31 cellular contexts compared by ENCODE assay signal in the genomic region with DNA sequence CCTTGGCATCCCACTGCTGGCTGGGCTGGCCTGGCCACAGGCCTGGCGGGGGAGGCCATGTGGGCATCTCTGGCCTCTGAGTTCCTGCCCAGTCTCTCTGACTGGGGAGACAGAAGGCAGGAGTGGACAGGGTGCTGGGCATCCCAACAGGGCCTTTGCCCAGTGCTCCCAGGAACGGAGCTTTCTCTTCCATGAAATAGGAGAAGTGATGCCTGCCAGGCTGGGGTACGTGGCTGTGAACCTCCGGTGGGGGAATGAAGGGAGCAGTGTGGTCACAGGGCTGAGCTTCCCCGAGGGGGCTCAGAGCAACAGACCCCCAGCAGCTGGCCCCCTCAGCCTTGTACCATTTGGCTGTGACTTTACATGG. TPM values are rescaled to one million over a fixed set of nuclear protein-coding genes. Genes with fewer than 3 reads are reported as not detected.
DNase-seq lines count a peak whose midpoint lies in the region; ATAC-seq and TF ChIP-seq lines count a peak whose summit lies in the region.
"Had no signal": no experiment of that assay in that cellular context is flagged by ENCODE, and none has a peak within 500 bp of the region (broad histone marks: within the 10 kb centered on the region; RNA-seq: fewer than 3 reads in every experiment).

No MANE protein-coding gene starts in this region.

- H3K27ac Mint-ChIP-seq in activated CD4-positive, alpha-beta memory T cell treated with anti-CD3 and anti-CD28 coated beads, Interleukin-2, amount 10 ng/mL, durations not matched to agents 7 days and 5 days: no peak overlapping the region
- no peak overlapping the region for H3K27ac Mint-ChIP-seq in activated CD4-positive, alpha-beta memory T cell treated with anti-CD3 and anti-CD28 coated beads for 36 hours
- H3K27ac Mint-ChIP-seq: activated naive CD8-positive, alpha-beta T cell treated with anti-CD3 and anti-CD28 coated beads, Interleukin-2, amount 10 ng/mL, durations not matched to agents 7 days and 5 days; activated T-helper 17 cell treated with anti-CD3 and anti-CD28 coated beads, Interleukin-2, amount 50 U/mL, for 72 hours; effector memory CD8-positive, alpha-beta T cell; memory B cell; stimulated activated naive CD8-positive, alpha-beta T cell treated with anti-CD3 and anti-CD28 coated beads, Interleukin-15, amount 100 ng/mL, for 72 hours had no signal

- no peak for TF ChIP-seq EP300 in stomach (IDR thresholded peaks at IDR 0.05)

- H3K9me3 Mint-ChIP-seq in activated CD4-positive, alpha-beta memory T cell treated with anti-CD3 and anti-CD28 coated beads, Interleukin-2, amount 10 ng/mL, durations not matched to agents 7 days and 5 days: no peaks in the 10 kb centered on the region
- H3K9me3 Mint-ChIP-seq in activated CD4-positive, alpha-beta memory T cell treated with anti-CD3 and anti-CD28 coated beads for 36 hours: no peaks in the 10 kb centered on the region
- H3K9me3 Mint-ChIP-seq: activated naive CD8-positive, alpha-beta T cell treated with anti-CD3 and anti-CD28 coated beads, Interleukin-2, amount 10 ng/mL, durations not matched to agents 7 days and 5 days; activated T-helper 17 cell treated with anti-CD3 and anti-CD28 coated beads, Interleukin-2, amount 50 U/mL, for 72 hours; effector memory CD8-positive, alpha-beta T cell; neural crest cell; stimulated activated naive CD8-positive, alpha-beta T cell treated with anti-CD3 and anti-CD28 coated beads, Interleukin-15, amount 100 ng/mL, for 72 hours had no signal

- no peaks in the 10 kb centered on the region for H4K20me1 ChIP-seq in hepatocyte (ENCODE audit: insufficient read depth, poor library complexity, severe bottlenecking)
- no peaks in the 10 kb centered on the region for H4K20me1 ChIP-seq in PC-9 (ENCODE audit: insufficient read depth)

- H3K4me2 ChIP-seq in hepatocyte (no peak overlapping the region), PC-9 (no peak overlapping the region)

- H3K4me1 Mint-ChIP-seq in activated CD4-positive, alpha-beta memory T cell treated with anti-CD3 and anti-CD28 coated beads, Interleukin-2, amount 10 ng/mL, durations not matched to agents 7 days and 5 days: no peaks in the 10 kb centered on the region
- no peaks in the 10 kb centered on the region for H3K4me1 Mint-ChIP-seq in activated CD4-positive, alpha-beta memory T cell treated with anti-CD3 and anti-CD28 coated beads for 36 hours (ENCODE audit: low read depth)
- H3K4me1 Mint-ChIP-seq: activated naive CD8-positive, alpha-beta T cell treated with anti-CD3 and anti-CD28 coated beads, Interleukin-2, amount 10 ng/mL, durations not matched to agents 7 days and 5 days; activated T-helper 17 cell treated with anti-CD3 and anti-CD28 coated beads, Interleukin-2, amount 50 U/mL, for 72 hours; memory B cell; neural crest cell; stimulated activated naive CD8-positive, alpha-beta T cell treated with anti-CD3 and anti-CD28 coated beads, Interleukin-15, amount 100 ng/mL, for 72 hours had no signal

- no peak overlapping the region for H2AFZ ChIP-seq in hepatocyte
- no peak overlapping the region for H2AFZ ChIP-seq in PC-9

- POLR2A ChIA-PET in activated CD4-positive, alpha-beta memory T cell treated with anti-CD3 and anti-CD28 coated beads, Interleukin-2, amount 10 ng/mL, durations not matched to agents 7 days and 5 days (lab: Charles Lee): no interaction called here
- POLR2A ChIA-PET in activated CD4-positive, alpha-beta memory T cell treated with anti-CD3 and anti-CD28 coated beads for 36 hours (lab: Charles Lee): no interaction called here
- POLR2A ChIA-PET in PC-9 (lab: Charles Lee; ENCODE audit: unreplicated experiment): no interaction called here

- no TSS peak for BruUV-seq in PC-9 (replicated peaks; lab: Mats Ljungman, UMichigan)

- CTCF ChIA-PET in activated CD4-positive, alpha-beta memory T cell treated with anti-CD3 and anti-CD28 coated beads, Interleukin-2, amount 10 ng/mL, durations not matched to agents 7 days and 5 days (lab: Charles Lee): no interaction called here
- CTCF ChIA-PET in activated CD4-positive, alpha-beta memory T cell treated with anti-CD3 and anti-CD28 coated beads for 36 hours (lab: Charles Lee): no interaction called here
- CTCF ChIA-PET in PC-9 (lab: Charles Lee): no interaction called here

- H3K9me3 ChIP-seq in hepatocyte (ENCODE audit: low read depth) (no peaks in the 10 kb centered on the region), stomach (no peaks in the 10 kb centered on the region), PC-9 (ENCODE audit: insufficient read depth, low read depth) (no peaks in the 10 kb centered on the region)
- H3K9me3 ChIP-seq: ascending aorta, SJSA1, tibial artery had no signal

- intact Hi-C loops in activated CD4-positive, alpha-beta memory T cell treated with anti-CD3 and anti-CD28 coated beads for 36 hours (cut with micrococcal nuclease): loop anchor here (10.0 kb wide), 1 partner anchor 307 kb away; no protein-coding TSS in a partner anchor
- intact Hi-C loops in stomach (cut with DNase I; ENCODE audit: low total_unique reads) (loop anchor here (10.0 kb wide), 1 partner anchor 307 kb away; no protein-coding TSS in a partner anchor), PC-9 (cut with micrococcal nuclease; ENCODE audit: unreplicated experiment) (no loop called here)

- no peak for TF ChIP-seq CTCF in hepatocyte (IDR thresholded peaks at IDR 0.05; ENCODE audit: poor library complexity)
- no peak for TF ChIP-seq CTCF in stomach (IDR thresholded peaks at IDR 0.05)
- no peak for TF ChIP-seq CTCF in PC-9 (conservative IDR thresholded peaks at IDR 0.05)

- H3K9me2 ChIP-seq in hepatocyte (replicated peaks; ENCODE audit: insufficient read depth): no peaks in the 10 kb centered on the region
- H3K9me2 ChIP-seq in PC-9 (ENCODE audit: insufficient read depth): no peaks in the 10 kb centered on the region

- no peaks in the 10 kb centered on the region for H3K27me3 ChIP-seq in hepatocyte
- H3K27me3 ChIP-seq in stomach: peaks cover 0 to 78% (median 6%) of the 10 kb centered on the region in 3 donors
- H3K27me3 ChIP-seq in PC-9 (ENCODE audit: insufficient read depth, low read depth): peaks cover 82% of the 10 kb centered on the region
- H3K27me3 ChIP-seq: ascending aorta, SJSA1 had no signal

- TF ChIP-seq POLR2A in stomach (IDR thresholded peaks at IDR 0.05): no peak

- no peak overlapping the region for H3K27ac ChIP-seq in hepatocyte
- H3K27ac ChIP-seq in stomach: no peak overlapping the region
- H3K27ac ChIP-seq in PC-9: no peak overlapping the region
- H3K27ac ChIP-seq: ascending aorta, SJSA1, tibial artery had no signal

- DNase-seq in activated CD4-positive, alpha-beta memory T cell treated with anti-CD3 and anti-CD28 coated beads, Interleukin-2, amount 10 ng/mL, durations not matched to agents 7 days and 5 days: peak; percentile 11
- no peak for DNase-seq in activated CD4-positive, alpha-beta memory T cell treated with anti-CD3 and anti-CD28 coated beads for 36 hours
- DNase-seq in AG08396 (ENCODE audit: low spot score): peak; percentile 11
- DNase-seq in hepatocyte (ENCODE audit: low spot score): peak; percentile 2
- peak; percentile 16 for DNase-seq in stomach
- no peak for DNase-seq in NCI-H1417 treated with DMSO at 0.1 percent for 48 hours (lab: John Stamatoyannopoulos, UW)
- no peak for DNase-seq in PC-9
- DNase-seq: activated CD4-positive, alpha-beta T cell treated with anti-CD3 and anti-CD28 coated beads, Interleukin-2, amount 50 U/mL, for 1 hour; Calu3; cortex of kidney; DMS79 treated with DMSO at 0.1 percent for 48 hours; effector memory CD8-positive, alpha-beta T cell; GDM1; NCI-H1694; NCI-H446 treated with DMSO at 0.1 percent for 48 hours; NCI-H82; right cardiac atrium; T-helper 9 cell had no signal

- H3K79me2 ChIP-seq in hepatocyte (no peaks in the 10 kb centered on the region), PC-9 (ENCODE audit: low read depth) (no peaks in the 10 kb centered on the region)

- H3F3A ChIP-seq in PC-9 (ENCODE audit: insufficient read depth, low read depth): no peaks in the 10 kb centered on the region

- H3K36me3 ChIP-seq in hepatocyte (replicated peaks; ENCODE audit: insufficient read depth, low read depth) (no peaks in the 10 kb centered on the region), stomach (no peaks in the 10 kb centered on the region), PC-9 (ENCODE audit: low read depth) (no peaks in the 10 kb centered on the region)
- H3K36me3 ChIP-seq: ascending aorta, SJSA1, tibial artery had no signal

- no peak for ATAC-seq in GM18498 (IDR thresholded peaks at IDR 0.05; ENCODE audit: unreplicated experiment)
- ATAC-seq: activated T-helper 17 cell treated with anti-CD3 and anti-CD28 coated beads, Interleukin-2, amount 50 U/mL, for 72 hours; effector memory CD8-positive, alpha-beta T cell; left lobe of liver; right cardiac atrium; stimulated activated naive CD8-positive, alpha-beta T cell treated with anti-CD3 and anti-CD28 coated beads, Interleukin-15, amount 100 ng/mL, for 72 hours had no signal

- WGBS in hepatocyte (ENCODE audit: low lambda C conversion rate, missing lambda C conversion rate): 88% methylated on average over 5 of the region's 5 CpGs
- 72 to 84% (median 81%) methylated on average over 4 to 5 of the region's 5 CpGs for WGBS in stomach, 5 donors

- no peaks in the 10 kb centered on the region for H3K4me1 ChIP-seq in hepatocyte (ENCODE audit: insufficient read depth)
- no peaks in the 10 kb centered on the region for H3K4me1 ChIP-seq in stomach
- no peaks in the 10 kb centered on the region for H3K4me1 ChIP-seq in PC-9 (replicated peaks; ENCODE audit: insufficient read depth)
- H3K4me1 ChIP-seq: ascending aorta, SJSA1, tibial artery had no signal

- no peaks in the 10 kb centered on the region for H3K36me3 Mint-ChIP-seq in activated CD4-positive, alpha-beta memory T cell treated with anti-CD3 and anti-CD28 coated beads, Interleukin-2, amount 10 ng/mL, durations not matched to agents 7 days and 5 days (ENCODE audit: low read depth)
- no peaks in the 10 kb centered on the region for H3K36me3 Mint-ChIP-seq in activated CD4-positive, alpha-beta memory T cell treated with anti-CD3 and anti-CD28 coated beads for 36 hours
- H3K36me3 Mint-ChIP-seq: activated naive CD8-positive, alpha-beta T cell treated with anti-CD3 and anti-CD28 coated beads, Interleukin-2, amount 10 ng/mL, durations not matched to agents 7 days and 5 days; memory B cell had no signal

- H3K27me3 Mint-ChIP-seq in activated CD4-positive, alpha-beta memory T cell treated with anti-CD3 and anti-CD28 coated beads, Interleukin-2, amount 10 ng/mL, durations not matched to agents 7 days and 5 days: no peaks in the 10 kb centered on the region
- no peaks in the 10 kb centered on the region for H3K27me3 Mint-ChIP-seq in activated CD4-positive, alpha-beta memory T cell treated with anti-CD3 and anti-CD28 coated beads for 36 hours
- H3K27me3 Mint-ChIP-seq: activated naive CD8-positive, alpha-beta T cell treated with anti-CD3 and anti-CD28 coated beads, Interleukin-2, amount 10 ng/mL, durations not matched to agents 7 days and 5 days; stimulated activated naive CD8-positive, alpha-beta T cell treated with anti-CD3 and anti-CD28 coated beads, Interleukin-15, amount 100 ng/mL, for 72 hours had no signal

- H3K4me3 ChIP-seq in hepatocyte: no peak overlapping the region
- H3K4me3 ChIP-seq in stomach: no peak overlapping the region
- H3K4me3 ChIP-seq in PC-9: no peak overlapping the region
- H3K4me3 ChIP-seq: ascending aorta, SJSA1, tibial artery had no signal

- H3K4me3 Mint-ChIP-seq in activated CD4-positive, alpha-beta memory T cell treated with anti-CD3 and anti-CD28 coated beads, Interleukin-2, amount 10 ng/mL, durations not matched to agents 7 days and 5 days: no peak overlapping the region
- H3K4me3 Mint-ChIP-seq in activated CD4-positive, alpha-beta memory T cell treated with anti-CD3 and anti-CD28 coated beads for 36 hours: no peak overlapping the region
- H3K4me3 Mint-ChIP-seq: activated naive CD8-positive, alpha-beta T cell treated with anti-CD3 and anti-CD28 coated beads, Interleukin-2, amount 10 ng/mL, durations not matched to agents 7 days and 5 days; activated T-helper 17 cell treated with anti-CD3 and anti-CD28 coated beads, Interleukin-2, amount 50 U/mL, for 72 hours; effector memory CD8-positive, alpha-beta T cell; memory B cell; neural crest cell; stimulated activated naive CD8-positive, alpha-beta T cell treated with anti-CD3 and anti-CD28 coated beads, Interleukin-15, amount 100 ng/mL, for 72 hours had no signal

RNA-seq across cellular contexts. Expression of gene HMX1, which starts 40.4 kb away (rescaled TPM):
- not detected for total RNA-seq in activated CD4-positive, alpha-beta memory T cell treated with anti-CD3 and anti-CD28 coated beads, Interleukin-2, amount 10 ng/mL, durations not matched to agents 7 days and 5 days
- total RNA-seq in activated CD4-positive, alpha-beta memory T cell treated with anti-CD3 and anti-CD28 coated beads for 36 hours: not detected
- total RNA-seq in hepatocyte (not detected in 2 replicates), stomach (under 1 TPM in 1 of 5 donors, not detected in 4; 0.37 TPM), PC-9 (2021) (not detected in 2 replicates)
- polyA plus RNA-seq in hepatocyte (not detected in 2 replicates), stomach (not detected)
- total RNA-seq: A172; activated naive CD8-positive, alpha-beta T cell treated with anti-CD3 and anti-CD28 coated beads, Interleukin-2, amount 10 ng/mL, durations not matched to agents 7 days and 5 days; activated T-helper 17 cell treated with anti-CD3 and anti-CD28 coated beads, Interleukin-2, amount 50 U/mL, for 72 hours; ascending aorta; Calu3; epithelial cell of proximal tubule; left lobe of liver; right cardiac atrium; RPMI7951 had no signal
- polyA plus RNA-seq: right cardiac atrium had no signal

Comparison
In these comparisons a context has a peak if more than half of its experiments do, and no peak if none do; other contexts are left out.
1. DNase-seq: peak in activated CD4-positive, alpha-beta memory T cell treated with anti-CD3 and anti-CD28 coated beads, Interleukin-2, amount 10 ng/mL, durations not matched to agents 7 days and 5 days (single experiment), AG08396 (single experiment), hepatocyte (single experiment) and stomach (single experiment); none in activated CD4-positive, alpha-beta memory T cell treated with anti-CD3 and anti-CD28 coated beads for 36 hours (single experiment), NCI-H1417 treated with DMSO at 0.1 percent for 48 hours (single experiment) and PC-9 (0 of 2).